11 cellular contexts compared by ENCODE assay signal in genomic region chr19:19517235-19517619, GRCh38. TPM values are rescaled to one million over a fixed set of nuclear protein-coding genes. Genes with fewer than 3 reads are reported as not detected.
DNase-seq lines count a peak whose midpoint lies in the region; ATAC-seq and TF ChIP-seq lines count a peak whose summit lies in the region.
"Had no signal": no experiment of that assay in that cellular context is flagged by ENCODE, and none has a peak within 500 bp of the region (broad histone marks: within the 10 kb centered on the region; RNA-seq: fewer than 3 reads in every experiment).

No MANE protein-coding gene starts in this region.

- H3K4me3 ChIP-seq in A673 (ENCODE audit: low read depth, low read length, poor library complexity, severe bottlenecking), result peak overlapping the region; percentile 76
- peak overlapping the region; percentile 95 for H3K4me3 ChIP-seq in HFF-Myc (replicated peaks; ENCODE audit: low read depth, low read length)
- H3K4me3 ChIP-seq in ascending aorta, result peak overlapping the region; percentile 83 to 87
- H3K4me3 ChIP-seq in lower lobe of right lung, result peak overlapping the region; percentile 85

- TF ChIP-seq CTCF in A673 (conservative IDR thresholded peaks at IDR 0.05; ENCODE audit: low read depth, low read length) (no peak), HFF-Myc (IDR thresholded peaks at IDR 0.05; ENCODE audit: low read depth, low read length, missing control alignments) (no peak), ascending aorta (IDR thresholded peaks at IDR 0.05) (no peak), lower lobe of right lung (IDR thresholded peaks at IDR 0.05) (no peak)

- POLR2A ChIA-PET in A673 (lab: Charles Lee; ENCODE audit: low non-redundant PET), result no interaction called here

- intact Hi-C loops in A673 (cut with micrococcal nuclease; ENCODE audit: unreplicated experiment) (no loop called here), ascending aorta (cut with DNase I) (loop anchor here (10.0 kb wide), 1 partner anchor 322 kb away; the partner anchor contains the start of genes BORCS8 and RFXANK), lower lobe of right lung (cut with DNase I) (no loop called here)

- H3K36me3 ChIP-seq in A673 (ENCODE audit: insufficient read depth, low read length, poor library complexity, severe bottlenecking) (peaks cover 24% of the 10 kb centered on the region), ascending aorta (peaks cover 0 to 8% of the 10 kb centered on the region in 2 donors), lower lobe of right lung (peaks cover 23% of the 10 kb centered on the region)

- H3K9me3 ChIP-seq in A673 (ENCODE audit: low read depth, low read length, poor library complexity, severe bottlenecking), result peaks cover 4% of the 10 kb centered on the region
- H3K9me3 ChIP-seq in ascending aorta, result no peaks in the 10 kb centered on the region
- no peaks in the 10 kb centered on the region for H3K9me3 ChIP-seq in lower lobe of right lung

- DNase-seq in A673 (ENCODE audit: low spot score) (no peak), HFF-Myc (ENCODE audit: extremely low read depth, low read depth) (no peak), ascending aorta (ENCODE audit: low spot score in 2 of 2) (no peak), lower lobe of right lung (no peak), COLO829 (ENCODE audit: low spot score) (no peak), NCI-H82 (lab: John Stamatoyannopoulos, UW) (no peak), NCI-H524 (lab: John Stamatoyannopoulos, UW) (no peak), RPMI8226 (no peak)
- DNase-seq: DMS153, NCI-H510A treated with DMSO at 0.1 percent for 48 hours had no signal

- CTCF ChIA-PET in A673 (lab: Charles Lee), result no interaction called here

- H3K27ac ChIP-seq in A673 (ENCODE audit: low read depth, low read length, poor library complexity, severe bottlenecking) (peak overlapping the region; percentile 89), ascending aorta (no peak overlapping the region), lower lobe of right lung (no peak overlapping the region)

- H3K4me1 ChIP-seq in A673 (ENCODE audit: insufficient read depth, low read length, poor library complexity, severe bottlenecking), result peaks cover 5% of the 10 kb centered on the region
- peaks cover 6 to 14% of the 10 kb centered on the region in 2 donors for H3K4me1 ChIP-seq in ascending aorta
- peaks cover 23% of the 10 kb centered on the region for H3K4me1 ChIP-seq in lower lobe of right lung

- ATAC-seq in lower lobe of right lung, result no peak

- no peaks in the 10 kb centered on the region for H3K27me3 ChIP-seq in A673 (replicated peaks; ENCODE audit: insufficient read depth, low read depth, low read length, poor library complexity)
- no peaks in the 10 kb centered on the region for H3K27me3 ChIP-seq in ascending aorta
- no peaks in the 10 kb centered on the region for H3K27me3 ChIP-seq in lower lobe of right lung (ENCODE audit: low read depth)

- BruUV-seq in A673 (replicated peaks; lab: Mats Ljungman, UMichigan), result TSS peak; percentile 66

RNA-seq across cellular contexts. Expression of gene NDUFA13, which starts 1.2 kb away (rescaled TPM):
- total RNA-seq in A673 (2021) (421 and 431 TPM in 2 replicates), ascending aorta (12.7 TPM), lower lobe of right lung (218 TPM)

RNA-seq across cellular contexts. Expression of gene TSSK6, which starts 1.9 kb away (rescaled TPM):
- total RNA-seq in A673 (2021) (2.5 TPM in 2 replicates), ascending aorta (not detected), lower lobe of right lung (2.9 TPM)

RNA-seq across cellular contexts. Expression of gene YJEFN3, which starts 11.5 kb away (rescaled TPM):
- 8.6 TPM in 2 replicates for total RNA-seq in A673 (2021)
- total RNA-seq in ascending aorta, result 3.5 TPM
- 6.6 TPM for total RNA-seq in lower lobe of right lung

RNA-seq across cellular contexts. Expression of gene CILP2, which starts 20.8 kb away (rescaled TPM):
- total RNA-seq in A673 (2021) (0.77 and 1.6 TPM in 2 replicates), ascending aorta (not detected), lower lobe of right lung (0.12 TPM)
- total RNA-seq: pulmonary artery endothelial cell had no signal

Comparison
In these comparisons a context has a peak if more than half of its experiments do, and no peak if none do; other contexts are left out.
1. RNA of gene NDUFA13, which starts 1.2 kb away (total RNA-seq): 421 to 431 TPM in A673 and 218 TPM in lower lobe of right lung (single experiment); 12.7 TPM in ascending aorta (single experiment); every median in the first group is over 10 times any median in the second.
2. Peak in every context shown above with its lines, with median percentiles within 50 percentile points of each other: H3K4me3 ChIP-seq.